Comparison of ENCODE assay signal across 8 cellular contexts in the genomic region with DNA sequence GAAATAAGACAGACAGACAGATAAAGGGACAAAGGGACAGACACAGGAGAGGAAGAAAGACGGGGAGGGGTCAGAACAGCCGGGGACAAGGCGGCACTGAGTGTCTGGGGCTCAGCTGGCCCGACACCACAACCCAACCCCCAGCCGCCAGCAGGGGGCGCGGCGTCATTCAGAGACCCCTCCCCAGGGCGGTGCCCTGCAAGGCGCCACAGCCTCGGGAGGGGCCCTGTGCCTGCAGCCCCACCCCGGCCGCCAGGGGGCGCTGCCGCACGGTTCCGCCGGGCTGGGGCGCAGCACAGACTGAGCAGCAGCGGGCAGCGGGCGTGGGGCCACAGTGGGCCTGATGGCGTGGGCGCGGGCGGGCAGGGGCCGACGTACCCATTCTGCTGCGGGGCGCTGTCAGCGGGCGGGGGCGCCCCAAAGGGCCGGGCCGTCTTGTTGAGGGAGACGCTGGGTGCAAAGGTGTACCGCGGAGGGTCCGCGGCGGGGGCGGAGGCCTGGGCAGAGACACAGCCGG. TPM values are rescaled to one million over a fixed set of nuclear protein-coding genes. Genes with fewer than 3 reads are reported as not detected.
A peak's percentile ranks its signal among the peaks of the same experiment; 100 is the strongest.
DNase-seq lines count a peak whose midpoint lies in the region; ATAC-seq and TF ChIP-seq lines count a peak whose summit lies in the region.

No MANE protein-coding gene starts in this region.

- H3K4me2 ChIP-seq in OCI-LY7 (ENCODE audit: low read length): no peak overlapping the region; the same call in 1 of the 2 replicates

- H4K20me1 ChIP-seq in OCI-LY7 (ENCODE audit: insufficient read depth, low read length): peaks cover 5% of the 10 kb centered on the region; the same call in 1 of the 2 replicates

- no peaks in the 10 kb centered on the region for H3K79me2 ChIP-seq in OCI-LY7 (ENCODE audit: insufficient read depth, low read depth, low read length)

- POLR2A ChIA-PET in OCI-LY7 (lab: Charles Lee): no interaction called here

- no peak overlapping the region for H3K4me3 Mint-ChIP-seq in effector memory CD8-positive, alpha-beta T cell

- peaks cover 3% of the 10 kb centered on the region for H3K36me3 Mint-ChIP-seq in effector memory CD8-positive, alpha-beta T cell (ENCODE audit: insufficient read depth)

- H3K4me3 ChIP-seq in OCI-LY7 (ENCODE audit: low read depth, low read length, poor library complexity, severe bottlenecking): no peak overlapping the region
- no peak overlapping the region for H3K4me3 ChIP-seq in prostate gland

- peaks cover 13 to 16% of the 10 kb centered on the region in 2 donors for H3K4me1 Mint-ChIP-seq in effector memory CD8-positive, alpha-beta T cell (ENCODE audit: low read depth in 2 of 2)

- TF ChIP-seq POLR2A in prostate gland (IDR thresholded peaks at IDR 0.05): no peak

- no peak overlapping the region for H3K27ac Mint-ChIP-seq in effector memory CD8-positive, alpha-beta T cell

- WGBS in prostate gland: 67% methylated on average over 43 of the region's 43 CpGs

- ATAC-seq in effector memory CD8-positive, alpha-beta T cell (replicated peaks): peak; percentile 40

- no peak overlapping the region for H2AFZ ChIP-seq in OCI-LY7 (ENCODE audit: low read length)

- no peaks in the 10 kb centered on the region for H3K9me2 ChIP-seq in OCI-LY7 (ENCODE audit: insufficient read depth, low read length)

- H3K9me3 Mint-ChIP-seq in effector memory CD8-positive, alpha-beta T cell: no peaks in the 10 kb centered on the region

- H3K4me1 ChIP-seq in OCI-LY7 (ENCODE audit: insufficient read depth, low read length, poor library complexity, severe bottlenecking): peaks cover 46% of the 10 kb centered on the region
- peaks cover 3% of the 10 kb centered on the region for H3K4me1 ChIP-seq in prostate gland (replicated peaks)

- H3K9me3 ChIP-seq in OCI-LY7 (ENCODE audit: low read length): no peaks in the 10 kb centered on the region
- no peaks in the 10 kb centered on the region for H3K9me3 ChIP-seq in prostate gland

- TF ChIP-seq CTCF in OCI-LY7 (conservative IDR thresholded peaks at IDR 0.05; ENCODE audit: low read length) (peak; percentile 74), prostate gland (IDR thresholded peaks at IDR 0.05) (peak in 3 of 4 experiments; percentile 45 to 61 (median 53))

- CTCF ChIA-PET in OCI-LY7 (lab: Charles Lee; ENCODE audit: unreplicated experiment): no interaction called here

- intact Hi-C loops in OCI-LY7 (cut with micrococcal nuclease; ENCODE audit: unreplicated experiment) (no loop called here), prostate gland (cut with DNase I) (no loop called here)

- no TSS peak for BruUV-seq in OCI-LY7 (replicated peaks; lab: Mats Ljungman, UMichigan)

- H3K27ac ChIP-seq in OCI-LY7 (ENCODE audit: low read depth, low read length, poor library complexity, severe bottlenecking): no peak overlapping the region
- H3K27ac ChIP-seq in prostate gland: peak overlapping the region in 1 of 2 donors; percentile 86

- H3K27me3 Mint-ChIP-seq in effector memory CD8-positive, alpha-beta T cell: no peaks in the 10 kb centered on the region

- peaks cover 8% of the 10 kb centered on the region; the same call in 1 of the 2 replicates for H3K36me3 ChIP-seq in OCI-LY7 (ENCODE audit: insufficient read depth, low read length)
- H3K36me3 ChIP-seq in prostate gland: peaks cover 0 to 5% of the 10 kb centered on the region in 2 donors

- peak; percentile 67 to 73 for DNase-seq in activated T-cell treated with anti-CD3 and anti-CD28 coated beads, Interleukin-2, amount 50 U/mL, for 48 hours
- DNase-seq in activated T-cell treated with anti-CD3 and anti-CD28 coated beads, Interleukin-2, amount 50 U/mL, for 1 hour: no peak
- DNase-seq in OCI-LY7 (ENCODE audit: low spot score) (peak; percentile 58), prostate gland (ENCODE audit: low spot score) (no peak), GM19240 (ENCODE audit: insufficient read length, low spot score) (no peak), hepatic stellate cell (ENCODE audit: low spot score) (no peak), SIG-M5 treated with dmso at 0.1 percent for 504 hours (lab: John Stamatoyannopoulos, UW; ENCODE audit: unreplicated experiment) (no peak)
- DNase-seq in effector memory CD8-positive, alpha-beta T cell: no peak

- H3K27me3 ChIP-seq in prostate gland (replicated peaks; ENCODE audit: insufficient read depth): no peaks in the 10 kb centered on the region

RNA-seq across cellular contexts. Expression of a gene that starts 5.9 kb away (rescaled TPM):
- 38.8 and 41.4 TPM in 2 replicates for total RNA-seq in OCI-LY7 (2014; rRNA removed; shearing (Covaris generic))
- 58.0 and 78.9 TPM in 2 replicates for total RNA-seq in OCI-LY7 (2022)
- 100 to 1,000 TPM; 155 to 235 TPM for total RNA-seq in prostate gland

RNA-seq across cellular contexts. Expression of a gene that starts 18.1 kb away (rescaled TPM):
- 11.7 and 17.4 TPM in 2 replicates for total RNA-seq in OCI-LY7 (2014; rRNA removed; shearing (Covaris generic))
- total RNA-seq in OCI-LY7 (2022) (21.3 and 22.0 TPM in 2 replicates), prostate gland (10 to 100 TPM; 33.1 to 65.1 TPM)

RNA-seq across cellular contexts. Expression of a gene that starts 18.1 kb away (rescaled TPM):
- 186 and 197 TPM in 2 replicates for total RNA-seq in OCI-LY7 (2014; rRNA removed; shearing (Covaris generic))
- 260 and 268 TPM in 2 replicates for total RNA-seq in OCI-LY7 (2022)
- 10 to 100 TPM in 1 of 2 donors, 1 to 10 TPM in 1; 5.0 to 10.4 TPM for total RNA-seq in prostate gland

RNA-seq across cellular contexts. Expression of a gene that starts 25.3 kb away (rescaled TPM):
- 216 and 224 TPM in 2 replicates for total RNA-seq in OCI-LY7 (2014; rRNA removed; shearing (Covaris generic))
- total RNA-seq in OCI-LY7 (2022) (145 and 169 TPM in 2 replicates), prostate gland (100 to 1,000 TPM; 126 to 139 TPM)

RNA-seq across cellular contexts. Expression of a gene that starts 44.9 kb away (rescaled TPM):
- 7.0 and 13.6 TPM in 2 replicates for total RNA-seq in OCI-LY7 (2014; rRNA removed; shearing (Covaris generic))
- total RNA-seq in OCI-LY7 (2022): 12.5 and 12.8 TPM in 2 replicates
- 10 to 100 TPM in 1 of 2 donors, 1 to 10 TPM in 1; 8.7 to 11.0 TPM for total RNA-seq in prostate gland

Comparison
In these comparisons a context has a peak if more than half of its experiments do, and no peak if none do; other contexts are left out.
1. DNase-seq: peak in activated T-cell treated with anti-CD3 and anti-CD28 coated beads, Interleukin-2, amount 50 U/mL, for 48 hours (2 of 2) and OCI-LY7 (single experiment); none in activated T-cell treated with anti-CD3 and anti-CD28 coated beads, Interleukin-2, amount 50 U/mL, for 1 hour (single experiment), effector memory CD8-positive, alpha-beta T cell (0 of 3), prostate gland (single experiment), GM19240 (single experiment), hepatic stellate cell (single experiment) and SIG-M5 treated with dmso at 0.1 percent for 504 hours (single experiment).
2. RNA of a gene that starts 18.1 kb away (total RNA-seq): 186 to 268 TPM in OCI-LY7; 5.0 to 10.4 TPM in prostate gland; every median in the first group is over 10 times any median in the second.